ENCODE assay signal across 8 cellular contexts in genomic region chr2:96760036-96760985, GRCh38. TPM values are rescaled to one million over a fixed set of nuclear protein-coding genes. Genes with fewer than 3 reads are reported as not detected.
A peak's percentile ranks its signal among the peaks of the same experiment; 100 is the strongest.
DNase-seq lines count a peak whose midpoint lies in the region; ATAC-seq, FAIRE-seq and TF ChIP-seq lines count a peak whose summit lies in the region.

Gene CNNM4, plus strand, starts transcription at chr2:96760902. Its CDS starts 98 bp downstream, at chr2:96761000.

- TF ChIP-seq CTCF in AG09319 (IDR thresholded peaks at IDR 0.05; ENCODE audit: low read depth, low read length) (no peak; the same call in 1 of the 2 replicates), kidney (IDR thresholded peaks at IDR 0.05; ENCODE audit: borderline replicate concordance, extremely low read depth, insufficient read depth) (peak; percentile 13)

- H3K27ac ChIP-seq in kidney (ENCODE audit: low read depth in 2 of 2, low read length in 2 of 2): peak within 1 kb of the TSS; percentile 25 to 26

- ATAC-seq in GM19035 (IDR thresholded peaks at IDR 0.05; ENCODE audit: unreplicated experiment) (peak; percentile 81), HG03342 (IDR thresholded peaks at IDR 0.05; ENCODE audit: unreplicated experiment) (peak; percentile 70)

- H3K36me3 ChIP-seq in kidney (ENCODE audit: control insufficient read depth in 1 of 2, insufficient read depth in 2 of 2, low read length in 2 of 2): no peaks in the 10 kb centered on the region

- H3K4me1 ChIP-seq in kidney (ENCODE audit: control insufficient read depth in 1 of 2, insufficient read depth in 1 of 2, low read depth in 1 of 2, low read length in 2 of 2): peaks cover 14 to 34% of the 10 kb centered on the region in 2 donors

- peak within 1 kb of the TSS; percentile 61 to 77 for H3K9ac ChIP-seq in kidney (ENCODE audit: low read length in 2 of 2)

- DNase-seq in AG09319 (ENCODE audit: extremely low read depth, low read depth) (peak; percentile 81), NCI-H345 treated with DMSO at 0.1 percent for 48 hours (lab: John Stamatoyannopoulos, UW; ENCODE audit: unreplicated experiment) (peak; percentile 82), cerebellar cortex (ENCODE audit: low spot score) (peak; percentile 95), kidney (peak; percentile 99)
- DNase-seq in activated CD4-positive, CD25-positive, alpha-beta regulatory T cell treated with anti-CD3 and anti-CD28 coated beads, Interleukin-2, amount 50 U/mL, for 16 hours (ENCODE audit: low read depth, low spot score): peak; percentile 83
- DNase-seq in stimulated activated CD4-positive, alpha-beta T cell treated with anti-CD3 and anti-CD28 coated beads, Interleukin-15, amount 100 ng/mL, for 1 hour (ENCODE audit: low read depth in 1 of 2, low spot score in 1 of 2): peak; percentile 82

- intact Hi-C loops in kidney (cut with DNase I): no loop called here

- H3K4me3 ChIP-seq in kidney (ENCODE audit: low read length in 2 of 2): peak within 1 kb of the TSS; percentile 80 to 95

- no peaks in the 10 kb centered on the region for H3K9me3 ChIP-seq in kidney (ENCODE audit: control insufficient read depth in 1 of 2, low read length in 2 of 2)

- no peak for FAIRE-seq in kidney (lab: Jason Lieb, UNC)

RNA-seq across cellular contexts. Expression of gene CNNM4, which starts in this region (rescaled TPM):
- 14.5 TPM for total RNA-seq in kidney
- 3.7 TPM for polyA plus RNA-seq in kidney (ENCODE audit: insufficient read depth, low read depth, low replicate concordance)

Comparison
In these comparisons a context has a peak if more than half of its experiments do, and no peak if none do; other contexts are left out.
1. Peak in every context shown above with its lines: DNase-seq, ATAC-seq, H3K4me3 ChIP-seq and H3K27ac ChIP-seq.